8 cellular contexts compared by ENCODE assay signal in the genomic region with DNA sequence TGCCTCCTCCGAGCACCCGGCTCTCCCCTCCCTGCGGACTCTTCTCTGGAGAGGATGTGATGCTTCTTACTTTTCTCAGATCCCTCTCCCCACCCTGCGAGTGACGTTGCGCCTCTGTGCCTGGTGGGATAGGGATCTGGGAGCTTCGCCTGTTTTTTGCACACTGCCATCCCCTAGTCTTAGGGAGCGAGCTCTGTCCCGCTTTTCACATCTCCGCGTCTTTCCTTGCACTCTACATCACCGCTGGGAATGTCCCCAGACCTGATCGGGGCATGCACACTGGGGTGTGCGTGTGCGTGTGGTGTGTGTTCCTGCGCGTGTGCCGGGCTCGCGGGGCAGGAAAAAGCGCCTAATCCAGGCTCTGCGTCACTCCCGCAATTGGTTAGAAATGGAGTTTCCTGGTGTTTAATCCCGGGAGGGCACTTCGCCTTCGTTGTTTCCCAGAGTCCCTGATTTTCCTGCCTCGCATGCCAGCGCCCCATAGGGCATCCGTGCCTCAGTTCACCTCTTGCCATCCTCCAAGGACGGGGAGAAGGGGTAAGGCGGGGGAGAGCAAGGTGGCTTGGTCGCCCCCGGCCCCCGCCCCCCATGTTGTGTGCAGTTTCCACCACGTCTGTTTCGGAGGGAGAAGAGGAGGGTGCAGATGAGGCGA. TPM values are rescaled to one million over a fixed set of nuclear protein-coding genes. Genes with fewer than 3 reads are reported as not detected.
DNase-seq lines count a peak whose midpoint lies in the region; ATAC-seq and TF ChIP-seq lines count a peak whose summit lies in the region.

No MANE protein-coding gene starts in this region.

- POLR2A ChIA-PET in CD4-positive, alpha-beta T cell (lab: Charles Lee): interaction anchor here (1.1 to 2.5 kb wide), 2 partner anchors 64 to 204 kb away, joined by 3 to 33 read pairs; partner anchors contain the start of genes PGM2 and RELL1

- H3K36me3 ChIP-seq in Peyer's patch (no peaks in the 10 kb centered on the region), esophagus muscularis mucosa (no peaks in the 10 kb centered on the region)

- CTCF ChIA-PET in CD4-positive, alpha-beta T cell (lab: Charles Lee): no interaction called here

- DNase-seq in CD4-positive, alpha-beta T cell: no peak
- DNase-seq in Peyer's patch (no peak), esophagus muscularis mucosa (ENCODE audit: extremely low spot score) (no peak), activated gamma-delta T cell (lab: John Stamatoyannopoulos, UW) (no peak), SHP77 (lab: John Stamatoyannopoulos, UW) (no peak), NCI-H2081 treated with DMSO at 0.1 percent for 48 hours (lab: John Stamatoyannopoulos, UW) (no peak)

- H3K36me3 Mint-ChIP-seq in CD4-positive, alpha-beta T cell (ENCODE audit: low read depth): peaks cover 6% of the 10 kb centered on the region
- no peaks in the 10 kb centered on the region for H3K36me3 Mint-ChIP-seq in nephron (ENCODE audit: low read depth)

- no peaks in the 10 kb centered on the region for H3K27me3 Mint-ChIP-seq in CD4-positive, alpha-beta T cell
- H3K27me3 Mint-ChIP-seq in nephron (ENCODE audit: low read depth): peaks cover 77% of the 10 kb centered on the region

- H3K27me3 ChIP-seq in CD4-positive, alpha-beta T cell (ENCODE audit: control insufficient read depth, insufficient read depth, low read length): no peaks in the 10 kb centered on the region
- H3K27me3 ChIP-seq in Peyer's patch: no peaks in the 10 kb centered on the region
- H3K27me3 ChIP-seq in esophagus muscularis mucosa: no peaks in the 10 kb centered on the region

- no peak overlapping the region for H3K27ac ChIP-seq in CD4-positive, alpha-beta T cell (ENCODE audit: low read depth, low read length)
- H3K27ac ChIP-seq in Peyer's patch (peak overlapping the region in 3 of 4 donors; percentile 81 to 94 (median 93)), esophagus muscularis mucosa (replicated peaks in 1 of 4) (peak overlapping the region; percentile 94 to 98 (median 97))

- ATAC-seq in CD4-positive, alpha-beta T cell (ENCODE audit: poor library complexity): no peak
- ATAC-seq in GM19455 (IDR thresholded peaks at IDR 0.05; ENCODE audit: unreplicated experiment): no peak

- no peaks in the 10 kb centered on the region for H3K9me3 Mint-ChIP-seq in CD4-positive, alpha-beta T cell
- H3K9me3 Mint-ChIP-seq in nephron: no peaks in the 10 kb centered on the region

- peaks cover 0 to 9% (median 3%) of the 10 kb centered on the region in 4 donors for H3K4me1 ChIP-seq in Peyer's patch
- peaks cover 9 to 70% (median 56%) of the 10 kb centered on the region in 4 donors for H3K4me1 ChIP-seq in esophagus muscularis mucosa

- TF ChIP-seq POLR2A in Peyer's patch (IDR thresholded peaks at IDR 0.05): no peak
- no peak for TF ChIP-seq POLR2A in esophagus muscularis mucosa (IDR thresholded peaks at IDR 0.05; ENCODE audit: low read depth)

- H3K9me3 ChIP-seq in CD4-positive, alpha-beta T cell (ENCODE audit: control insufficient read depth, low read length): no peaks in the 10 kb centered on the region
- no peaks in the 10 kb centered on the region for H3K9me3 ChIP-seq in Peyer's patch
- no peaks in the 10 kb centered on the region for H3K9me3 ChIP-seq in esophagus muscularis mucosa

- no peak for TF ChIP-seq CTCF in CD4-positive, alpha-beta T cell (IDR thresholded peaks at IDR 0.05)
- TF ChIP-seq CTCF in Peyer's patch (IDR thresholded peaks at IDR 0.05) (no peak), esophagus muscularis mucosa (IDR thresholded peaks at IDR 0.05) (no peak), nephron (IDR thresholded peaks at IDR 0.05; ENCODE audit: unreplicated experiment in 3 of 3) (no peak)

- peak overlapping the region; percentile 67 for H3K4me3 Mint-ChIP-seq in CD4-positive, alpha-beta T cell
- peak overlapping the region; percentile 75 to 86 (median 85) for H3K4me3 Mint-ChIP-seq in nephron

- intact Hi-C loops in CD4-positive, alpha-beta T cell (cut with DNase I, micrococcal nuclease): loop anchor here (2.0 to 5.0 kb wide), 4 partner anchors 63 to 89 kb away; partner anchors contain the start of gene PGM2 (in 1 of the 2)
- intact Hi-C loops in esophagus muscularis mucosa (cut with DNase I): loop anchor here (5.0 kb wide), 4 partner anchors 63 to 147 kb away; partner anchors contain the start of gene PGM2

- H3K27ac Mint-ChIP-seq in CD4-positive, alpha-beta T cell: peak overlapping the region; percentile 39
- peak overlapping the region in 1 of 3 experiments; percentile 9 for H3K27ac Mint-ChIP-seq in nephron

- TF ChIP-seq EP300 in esophagus muscularis mucosa (IDR thresholded peaks at IDR 0.05): no peak

- H3K4me3 ChIP-seq in Peyer's patch (peak overlapping the region; percentile 80 to 96 (median 83)), esophagus muscularis mucosa (peak overlapping the region; percentile 95 to 99 (median 96))

- peaks cover 36% of the 10 kb centered on the region for H3K4me1 Mint-ChIP-seq in CD4-positive, alpha-beta T cell (ENCODE audit: low read depth)
- peaks cover 4% of the 10 kb centered on the region for H3K4me1 Mint-ChIP-seq in nephron

- 21% methylated on average over 31 of the region's 37 CpGs for WGBS in esophagus muscularis mucosa

RNA-seq across cellular contexts. Expression of gene TBC1D1, which starts 0.9 kb away (rescaled TPM):
- total RNA-seq in CD4-positive, alpha-beta T cell: 10 to 100 TPM; 40.7 to 46.5 TPM
- 100 to 1,000 TPM in 2 of 4 donors, 10 to 100 TPM in 2; 66.2 to 120 (median 87.9) TPM for total RNA-seq in Peyer's patch
- 100 to 1,000 TPM; 206 to 258 (median 221) TPM for total RNA-seq in esophagus muscularis mucosa
